ENCODE assay signal across 24 cellular contexts in the genomic region with DNA sequence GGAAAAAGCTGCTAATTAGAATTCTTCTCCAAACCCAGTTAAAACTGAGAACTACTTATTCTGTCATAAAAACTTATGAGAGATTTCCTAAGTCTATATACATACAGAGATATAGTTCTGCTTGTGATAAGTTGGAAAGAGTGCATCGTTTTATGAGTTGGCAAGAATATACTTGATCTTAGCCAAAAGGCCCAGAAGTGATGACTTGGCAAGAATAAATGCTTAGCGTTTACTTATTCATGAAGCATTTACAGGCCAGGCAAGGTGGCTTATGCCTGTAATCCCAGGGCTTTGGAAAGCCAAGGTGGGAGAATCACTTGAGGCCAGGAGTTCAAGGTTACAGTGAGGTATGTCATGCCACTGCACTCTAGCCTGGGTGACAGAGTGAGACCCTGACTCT.
DNase-seq lines count a peak whose midpoint lies in the region; ATAC-seq and TF ChIP-seq lines count a peak whose summit lies in the region.
"Had no signal": no experiment of that assay in that cellular context is flagged by ENCODE, and none has a peak within 500 bp of the region (broad histone marks: within the 10 kb centered on the region; RNA-seq: fewer than 3 reads in every experiment).

No MANE protein-coding gene starts in this region.

- H3K4me3 ChIP-seq in GM23248 (no peak overlapping the region), SK-N-MC (peak overlapping the region; percentile 12), choroid plexus epithelial cell (ENCODE audit: low read depth, low read length) (no peak overlapping the region), hepatocyte (no peak overlapping the region), spleen (no peak overlapping the region)
- H3K4me3 ChIP-seq: body of pancreas, GM12878, psoas muscle, SJSA1 had no signal

- no peaks in the 10 kb centered on the region for H3K9me2 ChIP-seq in GM23248 (ENCODE audit: insufficient read depth)
- no peaks in the 10 kb centered on the region for H3K9me2 ChIP-seq in hepatocyte (replicated peaks; ENCODE audit: insufficient read depth)

- H2AFZ ChIP-seq in GM23248, result no peak overlapping the region
- H2AFZ ChIP-seq in hepatocyte, result no peak overlapping the region

- intact Hi-C loops in spleen (cut with DNase I; ENCODE audit: low total_unique reads), result no loop called here

- H3K4me2 ChIP-seq in GM23248 (ENCODE audit: unreplicated experiment) (peak overlapping the region; percentile 2), hepatocyte (no peak overlapping the region)

- TF ChIP-seq CTCF in choroid plexus epithelial cell (conservative IDR thresholded peaks at IDR 0.05; ENCODE audit: low read depth, low read length) (no peak), hepatocyte (IDR thresholded peaks at IDR 0.05; ENCODE audit: poor library complexity) (no peak), spleen (IDR thresholded peaks at IDR 0.05 in 8 of 11, conservative IDR thresholded peaks at IDR 0.05 in 3 of 11) (no peak)

- 27 to 28% methylated on average over 2 of the region's 2 CpGs for WGBS in GM23248 (ENCODE audit: low coverage in 1 of 2, low lambda C conversion rate in 2 of 2, missing lambda C conversion rate in 2 of 2), 2 experiments
- 53% methylated on average over 2 of the region's 2 CpGs for WGBS in hepatocyte (ENCODE audit: low lambda C conversion rate, missing lambda C conversion rate)
- 64 to 84% (median 76%) methylated on average over 2 of the region's 2 CpGs for WGBS in spleen, 5 donors

- peak overlapping the region; percentile 80 for H3K27ac ChIP-seq in GM23248
- H3K27ac ChIP-seq in SK-N-MC, result peak overlapping the region; percentile 1; the same call in 1 of the 2 replicates
- H3K27ac ChIP-seq in hepatocyte, result no peak overlapping the region
- no peak overlapping the region for H3K27ac ChIP-seq in spleen
- H3K27ac ChIP-seq: body of pancreas, HL-60, psoas muscle, SJSA1, VCaP had no signal

- in situ Hi-C loops in GM23248 (cut with MboI), result no loop called here

- H3F3A ChIP-seq in GM23248 (ENCODE audit: insufficient read depth), result peaks cover 66% of the 10 kb centered on the region

- peaks cover 50% of the 10 kb centered on the region for H3K79me2 ChIP-seq in GM23248 (ENCODE audit: insufficient read depth)
- H3K79me2 ChIP-seq in hepatocyte, result no peaks in the 10 kb centered on the region

- H3K36me3 ChIP-seq in GM23248 (ENCODE audit: low read depth), result no peaks in the 10 kb centered on the region
- H3K36me3 ChIP-seq in SK-N-MC (ENCODE audit: insufficient read depth, low read length), result no peaks in the 10 kb centered on the region
- no peaks in the 10 kb centered on the region for H3K36me3 ChIP-seq in hepatocyte (replicated peaks; ENCODE audit: insufficient read depth, low read depth)
- H3K36me3 ChIP-seq in spleen, result peaks cover 0 to 16% (median 2%) of the 10 kb centered on the region in 6 donors
- H3K36me3 ChIP-seq: SJSA1 had no signal

- H3K27me3 ChIP-seq in GM23248 (replicated peaks; ENCODE audit: insufficient read depth) (no peaks in the 10 kb centered on the region), hepatocyte (no peaks in the 10 kb centered on the region), spleen (replicated peaks in 1 of 7) (no peaks in the 10 kb centered on the region)
- H3K27me3 ChIP-seq: body of pancreas, SJSA1 had no signal

- no peak for TF ChIP-seq POLR2A in spleen (IDR thresholded peaks at IDR 0.05)

- DNase-seq in GM23248, result peak; percentile 60
- peak; percentile 70 for DNase-seq in SK-N-MC (ENCODE audit: low read depth, low spot score)
- DNase-seq in choroid plexus epithelial cell (ENCODE audit: low read depth), result peak; percentile 67
- DNase-seq in hepatocyte (ENCODE audit: low spot score), result peak; percentile 24
- DNase-seq in DMS153 (lab: John Stamatoyannopoulos, UW), result no peak
- DNase-seq in spleen, result no peak
- no peak for DNase-seq in NCI-H748 (lab: John Stamatoyannopoulos, UW; ENCODE audit: unreplicated experiment)
- DNase-seq: activated CD4-positive, alpha-beta T cell treated with anti-CD3 and anti-CD28 coated beads, Interleukin-2, amount 10 ng/mL, durations not matched to agents 24 days and 14 days; activated naive CD8-positive, alpha-beta T cell treated with anti-CD3 and anti-CD28 coated beads, Interleukin-2, amount 50 U/mL, for 24 hours; activated T-cell treated with anti-CD3 and anti-CD28 coated beads, Interleukin-2, amount 50 U/mL, for 4 hours; body of pancreas; effector memory CD4-positive, alpha-beta T cell; islet precursor cell; left ventricle myocardium superior; NCI-H1048; NCI-H187 treated with DMSO at 0.1 percent for 48 hours; NCI-H69; psoas muscle; stimulated activated naive CD4-positive, alpha-beta T cell had no signal

- peaks cover 65% of the 10 kb centered on the region for H3K4me1 ChIP-seq in GM23248 (ENCODE audit: insufficient read depth)
- H3K4me1 ChIP-seq in hepatocyte (ENCODE audit: insufficient read depth), result no peaks in the 10 kb centered on the region
- no peaks in the 10 kb centered on the region for H3K4me1 ChIP-seq in spleen
- H3K4me1 ChIP-seq: body of pancreas, psoas muscle, SJSA1 had no signal

- no peak overlapping the region for H3K9ac ChIP-seq in GM23248
- H3K9ac ChIP-seq in SK-N-MC (ENCODE audit: insufficient read length), result no peak overlapping the region

- H4K20me1 ChIP-seq in GM23248 (ENCODE audit: insufficient read depth) (no peaks in the 10 kb centered on the region), hepatocyte (ENCODE audit: insufficient read depth, poor library complexity, severe bottlenecking) (no peaks in the 10 kb centered on the region)

- H3K9me3 ChIP-seq in GM23248 (ENCODE audit: low read depth) (no peaks in the 10 kb centered on the region), SK-N-MC (ENCODE audit: low read depth, low read length) (no peaks in the 10 kb centered on the region), hepatocyte (ENCODE audit: low read depth) (no peaks in the 10 kb centered on the region), spleen (peaks cover 0 to 11% (median 9%) of the 10 kb centered on the region in 8 donors)
- H3K9me3 ChIP-seq: body of pancreas, psoas muscle, SJSA1 had no signal

- no peak for ATAC-seq in GM18517 (IDR thresholded peaks at IDR 0.05; ENCODE audit: unreplicated experiment)
- ATAC-seq: activated naive CD8-positive, alpha-beta T cell treated with anti-CD3 and anti-CD28 coated beads, Interleukin-2, amount 50 U/mL, for 24 hours; activated T-cell treated with anti-CD3 and anti-CD28 coated beads, Interleukin-2, amount 50 U/mL, for 4 hours; body of pancreas; GM12878; psoas muscle had no signal

Comparison
In these comparisons a context has a peak if more than half of its experiments do, and no peak if none do; other contexts are left out.
1. DNase-seq: peak in GM23248 (single experiment), SK-N-MC (single experiment), choroid plexus epithelial cell (single experiment) and hepatocyte (single experiment); none in DMS153 (single experiment), spleen (single experiment) and NCI-H748 (single experiment).
2. H3K27ac ChIP-seq: peak in GM23248 (single experiment) and SK-N-MC (single experiment); none in hepatocyte (single experiment) and spleen (0 of 8).